Comparison of ENCODE assay signal across 9 cellular contexts in the genomic region with DNA sequence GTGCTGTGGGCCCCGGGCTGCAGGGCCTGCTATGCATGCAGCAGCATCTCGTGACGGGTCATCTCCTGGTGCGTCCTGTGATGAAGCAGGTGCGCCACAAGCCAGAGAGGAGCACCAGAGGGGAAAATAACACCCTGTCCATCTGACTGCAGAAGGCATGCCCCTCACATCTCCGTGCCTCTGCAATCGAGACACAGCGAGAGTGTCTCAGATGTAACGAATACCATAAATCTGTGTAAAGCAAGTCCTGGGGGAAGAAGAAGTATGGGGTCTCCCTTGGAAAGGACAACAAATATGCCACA.
A peak's percentile ranks its signal among the peaks of the same experiment; 100 is the strongest.
DNase-seq lines count a peak whose midpoint lies in the region; ATAC-seq lines count a peak whose summit lies in the region.
"Had no signal": no experiment of that assay in that cellular context is flagged by ENCODE, and none has a peak within 500 bp of the region (broad histone marks: within the 10 kb centered on the region; RNA-seq: fewer than 3 reads in every experiment).

No MANE protein-coding gene starts in this region.

- ATAC-seq in stimulated activated naive CD8-positive, alpha-beta T cell treated with anti-CD3 and anti-CD28 coated beads, Interleukin-15, Interleukin-2, amounts not matched to agents 100 U/mL and 50 U/mL, for 24 hours: no peak
- ATAC-seq in activated naive CD4-positive, alpha-beta T cell treated with anti-CD3 and anti-CD28 coated beads, Interleukin-2, amount 50 U/mL, for 72 hours: no peak
- ATAC-seq in GM21786 (IDR thresholded peaks at IDR 0.05; ENCODE audit: unreplicated experiment): no peak
- no peak for ATAC-seq in GM18498 (IDR thresholded peaks at IDR 0.05; ENCODE audit: unreplicated experiment)

- no peak for DNase-seq in stimulated activated naive CD8-positive, alpha-beta T cell treated with anti-CD3 and anti-CD28 coated beads, Interleukin-15, Interleukin-2, amounts not matched to agents 100 U/mL and 50 U/mL, for 24 hours
- no peak for DNase-seq in activated naive CD4-positive, alpha-beta T cell treated with anti-CD3 and anti-CD28 coated beads, Interleukin-2, amount 50 U/mL, for 72 hours (ENCODE audit: low spot score in 2 of 2)
- DNase-seq in DMS153 treated with DMSO at 0.1 percent for 48 hours (lab: John Stamatoyannopoulos, UW; ENCODE audit: unreplicated experiment) (no peak), 8988T (no peak)
- DNase-seq: NCI-H524 treated with DMSO at 0.1 percent for 48 hours had no signal

- H3K9me3 Mint-ChIP-seq in stimulated activated naive CD8-positive, alpha-beta T cell treated with anti-CD3 and anti-CD28 coated beads, Interleukin-15, Interleukin-2, amounts not matched to agents 100 ng/mL and 50 ng/mL, for 24 hours: peaks cover 20% of the 10 kb centered on the region
- H3K9me3 Mint-ChIP-seq in activated naive CD4-positive, alpha-beta T cell treated with anti-CD3 and anti-CD28 coated beads, Interleukin-2, amount 50 U/mL, for 72 hours: peaks cover 14 to 20% of the 10 kb centered on the region in 2 donors

- H3K27me3 Mint-ChIP-seq in stimulated activated naive CD8-positive, alpha-beta T cell treated with anti-CD3 and anti-CD28 coated beads, Interleukin-15, Interleukin-2, amounts not matched to agents 100 ng/mL and 50 ng/mL, for 24 hours: no peaks in the 10 kb centered on the region

- no peaks in the 10 kb centered on the region for H3K9me3 ChIP-seq in mononuclear cell (ENCODE audit: low read depth, low read length)

- no peaks in the 10 kb centered on the region for H3K27me3 ChIP-seq in mononuclear cell (ENCODE audit: insufficient read depth, low read length)

- H3K4me3 Mint-ChIP-seq in stimulated activated naive CD8-positive, alpha-beta T cell treated with anti-CD3 and anti-CD28 coated beads, Interleukin-15, Interleukin-2, amounts not matched to agents 100 ng/mL and 50 ng/mL, for 24 hours: peak overlapping the region; percentile 80

- peaks cover 6% of the 10 kb centered on the region for H3K36me3 Mint-ChIP-seq in stimulated activated naive CD8-positive, alpha-beta T cell treated with anti-CD3 and anti-CD28 coated beads, Interleukin-15, Interleukin-2, amounts not matched to agents 100 ng/mL and 50 ng/mL, for 24 hours (ENCODE audit: low read depth)
- peaks cover 22 to 25% of the 10 kb centered on the region in 2 donors for H3K36me3 Mint-ChIP-seq in activated naive CD4-positive, alpha-beta T cell treated with anti-CD3 and anti-CD28 coated beads, Interleukin-2, amount 50 U/mL, for 72 hours

- H3K4me3 ChIP-seq in mononuclear cell (ENCODE audit: low read length): peak overlapping the region; percentile 20

- peaks cover 43% of the 10 kb centered on the region for H3K4me1 Mint-ChIP-seq in stimulated activated naive CD8-positive, alpha-beta T cell treated with anti-CD3 and anti-CD28 coated beads, Interleukin-15, Interleukin-2, amounts not matched to agents 100 ng/mL and 50 ng/mL, for 24 hours (ENCODE audit: low read depth)

- peaks cover 33% of the 10 kb centered on the region for H3K4me1 ChIP-seq in mononuclear cell (ENCODE audit: insufficient read depth, low read length)

- H3K27ac Mint-ChIP-seq in stimulated activated naive CD8-positive, alpha-beta T cell treated with anti-CD3 and anti-CD28 coated beads, Interleukin-15, Interleukin-2, amounts not matched to agents 100 ng/mL and 50 ng/mL, for 24 hours: peak overlapping the region; percentile 97
- peak overlapping the region; percentile 84 to 97 for H3K27ac Mint-ChIP-seq in activated naive CD4-positive, alpha-beta T cell treated with anti-CD3 and anti-CD28 coated beads, Interleukin-2, amount 50 U/mL, for 72 hours
